ENCODE assay signal across 8 cellular contexts in genomic region chr6:71290611-71291010, GRCh38. TPM values are rescaled to one million over a fixed set of nuclear protein-coding genes. Genes with fewer than 3 reads are reported as not detected.
DNase-seq lines count a peak whose midpoint lies in the region; ATAC-seq and TF ChIP-seq lines count a peak whose summit lies in the region.

No MANE protein-coding gene starts in this region.

- peak overlapping the region; percentile 91 for H3K4me2 ChIP-seq in skeletal muscle satellite cell (ENCODE audit: low read length)

- TF ChIP-seq POLR2A in gastroesophageal sphincter (IDR thresholded peaks at IDR 0.05), result no peak

- no peak for TF ChIP-seq EP300 in gastroesophageal sphincter (IDR thresholded peaks at IDR 0.05)

- in situ Hi-C loops in Panc1 (cut with HindIII; ENCODE audit: low pct_unique_long_range_greater_than_20kb, low sequenced_read_pairs), result no loop called here

- CTCF ChIA-PET in Panc1 (lab: Charles Lee), result no interaction called here

- H3K27ac ChIP-seq in Panc1 (ENCODE audit: low read length) (peak overlapping the region; percentile 14; the same call in 1 of the 2 replicates), gastroesophageal sphincter (peak overlapping the region in 1 of 4 donors; percentile 31)

- peaks cover 21% of the 10 kb centered on the region for H3K4me1 ChIP-seq in Panc1 (ENCODE audit: control insufficient read depth, insufficient read depth, low read length)
- H3K4me1 ChIP-seq in gastroesophageal sphincter, result peaks cover 5 to 64% (median 7%) of the 10 kb centered on the region in 3 donors
- H3K4me1 ChIP-seq in skeletal muscle satellite cell (ENCODE audit: control insufficient read depth, insufficient read depth, low read length), result peaks cover 56% of the 10 kb centered on the region

- ATAC-seq in Panc1, result no peak
- ATAC-seq in gastroesophageal sphincter, result no peak
- ATAC-seq in GM18498 (IDR thresholded peaks at IDR 0.05; ENCODE audit: unreplicated experiment), result no peak

- BruUV-seq in Panc1 (replicated peaks; lab: Mats Ljungman, UMichigan), result no TSS peak

- H3K36me3 ChIP-seq in Panc1 (ENCODE audit: control insufficient read depth, insufficient read depth, low read length) (0 out of 2 replicates have a peak, but pooled peaks cover 2% of the 10 kb centered on the region), gastroesophageal sphincter (peaks cover 0 to 16% of the 10 kb centered on the region in 2 donors), skeletal muscle satellite cell (ENCODE audit: insufficient read depth, low read length) (peaks cover 20% of the 10 kb centered on the region)

- WGBS in gastroesophageal sphincter (ENCODE audit: low coverage in 1 of 2), 2 donors, result 82% methylated on average over 2 of the region's 2 CpGs; no CpG with 5 or more reads in 1 of the 2 donors

- H3K27me3 ChIP-seq in Panc1 (ENCODE audit: control insufficient read depth, insufficient read depth, low read length) (no peaks in the 10 kb centered on the region), gastroesophageal sphincter (no peaks in the 10 kb centered on the region), skeletal muscle satellite cell (ENCODE audit: control insufficient read depth, insufficient read depth, low read length) (no peaks in the 10 kb centered on the region)

- H3K27me3 Mint-ChIP-seq in T-helper 2 cell treated with Interferon-gamma antibody and Interleukin-4, amounts not matched to agents 5 μg/mL and 100 μg/mL, for 36 hours (ENCODE audit: low read depth), result peaks cover 36% of the 10 kb centered on the region

- no peak for DNase-seq in T-helper 2 cell treated with Interferon-gamma antibody and Interleukin-4, amounts not matched to agents 5 μg/mL and 100 μg/mL, for 36 hours (ENCODE audit: low spot score)
- DNase-seq in T-helper 2 cell (no peak), Panc1 (ENCODE audit: low read depth, low spot score) (no peak), Ammon's horn (ENCODE audit: low spot score) (no peak)
- DNase-seq in NK-92 treated with Interleukin-12 subunit alpha and Interleukin-12 subunit beta, amount 100 ng/mL, for 24 hours (lab: John Stamatoyannopoulos, UW), result no peak

- no peak overlapping the region for H3K4me3 ChIP-seq in Panc1 (ENCODE audit: low read depth in 2 of 2, low read length in 2 of 2)
- peak overlapping the region; percentile 76 to 80 for H3K4me3 ChIP-seq in gastroesophageal sphincter
- peak overlapping the region; percentile 88 for H3K4me3 ChIP-seq in skeletal muscle satellite cell (ENCODE audit: low read length)

- POLR2A ChIA-PET in Panc1 (lab: Charles Lee), result no interaction called here

- H3K27ac Mint-ChIP-seq in T-helper 2 cell treated with Interferon-gamma antibody and Interleukin-4, amounts not matched to agents 5 μg/mL and 100 μg/mL, for 36 hours, result no peak overlapping the region

- peaks cover 7% of the 10 kb centered on the region for H3K36me3 Mint-ChIP-seq in T-helper 2 cell treated with Interferon-gamma antibody and Interleukin-4, amounts not matched to agents 5 μg/mL and 100 μg/mL, for 36 hours (ENCODE audit: low read depth)

- peak overlapping the region; percentile 25 for H3K4me3 Mint-ChIP-seq in T-helper 2 cell treated with Interferon-gamma antibody and Interleukin-4, amounts not matched to agents 5 μg/mL and 100 μg/mL, for 36 hours

- intact Hi-C loops in Panc1 (cut with micrococcal nuclease; ENCODE audit: unreplicated experiment), result no loop called here

- no peak overlapping the region for H3K9ac ChIP-seq in skeletal muscle satellite cell (ENCODE audit: low read depth, low read length)

- H3K4me1 Mint-ChIP-seq in T-helper 2 cell treated with Interferon-gamma antibody and Interleukin-4, amounts not matched to agents 5 μg/mL and 100 μg/mL, for 36 hours (ENCODE audit: low read depth), result peaks cover 23% of the 10 kb centered on the region

- H3K9me3 ChIP-seq in Panc1 (ENCODE audit: control insufficient read depth, insufficient read depth, low read depth, low read length) (no peaks in the 10 kb centered on the region), gastroesophageal sphincter (no peaks in the 10 kb centered on the region), skeletal muscle satellite cell (replicated peaks; ENCODE audit: low read length) (no peaks in the 10 kb centered on the region)

- TF ChIP-seq CTCF in Panc1 (IDR thresholded peaks at IDR 0.05) (no peak), gastroesophageal sphincter (IDR thresholded peaks at IDR 0.05) (no peak)

- H3K9me3 Mint-ChIP-seq in T-helper 2 cell treated with Interferon-gamma antibody and Interleukin-4, amounts not matched to agents 5 μg/mL and 100 μg/mL, for 36 hours, result no peaks in the 10 kb centered on the region

RNA-seq across cellular contexts. Expression of gene OGFRL1, which starts 2.0 kb away (rescaled TPM):
- 17.2 TPM for total RNA-seq in Panc1 (2021; ENCODE audit: unreplicated experiment)
- polyA plus RNA-seq in Panc1 (2012; ENCODE audit: insufficient read length), result 5.7 TPM
- 10 to 100 TPM; 29.0 to 52.3 (median 46.5) TPM for total RNA-seq in gastroesophageal sphincter
- 16.8 and 25.1 TPM in 2 replicates for total RNA-seq in skeletal muscle satellite cell (2012; rRNA removed)

Comparison
In these comparisons a context has a peak if more than half of its experiments do, and no peak if none do; other contexts are left out.
1. H3K4me3 ChIP-seq: peak in gastroesophageal sphincter (2 of 2) and skeletal muscle satellite cell (single experiment); none in Panc1 (0 of 2).